Comparison of ENCODE assay signal across 8 cellular contexts in genomic region chr5:55694152-55694830, GRCh38. TPM values are rescaled to one million over a fixed set of nuclear protein-coding genes. Genes with fewer than 3 reads are reported as not detected.
A peak's percentile ranks its signal among the peaks of the same experiment; 100 is the strongest.
DNase-seq lines count a peak whose midpoint lies in the region; ATAC-seq and TF ChIP-seq lines count a peak whose summit lies in the region.

No MANE protein-coding gene starts in this region.

- DNase-seq in stimulated activated naive CD8-positive, alpha-beta T cell treated with anti-CD3 and anti-CD28 coated beads, Interleukin-15, amount 100 ng/mL, for 72 hours, result no peak
- DNase-seq in stimulated activated naive CD8-positive, alpha-beta T cell treated with anti-CD3 and anti-CD28 coated beads, Interleukin-15, Interleukin-2, amounts not matched to agents 100 U/mL and 50 U/mL, for 24 hours, result no peak
- DNase-seq in NCI-H748 treated with DMSO at 0.1 percent for 48 hours (lab: John Stamatoyannopoulos, UW) (peak; percentile 18), epithelial cell of proximal tubule (ENCODE audit: low read depth) (no peak), sigmoid colon (no peak), NCI-H187 treated with DMSO at 0.1 percent for 48 hours (lab: John Stamatoyannopoulos, UW) (no peak)

- TF ChIP-seq CTCF in epithelial cell of proximal tubule (conservative IDR thresholded peaks at IDR 0.05; ENCODE audit: low read depth, low read length), result peak; percentile 67
- TF ChIP-seq CTCF in sigmoid colon (IDR thresholded peaks at IDR 0.05), result peak in 3 of 4 experiments; percentile 33 to 47 (median 34)

- no peaks in the 10 kb centered on the region for H3K27me3 Mint-ChIP-seq in stimulated activated naive CD8-positive, alpha-beta T cell treated with anti-CD3 and anti-CD28 coated beads, Interleukin-15, amount 100 ng/mL, for 72 hours

- H3K9me3 Mint-ChIP-seq in stimulated activated naive CD8-positive, alpha-beta T cell treated with anti-CD3 and anti-CD28 coated beads, Interleukin-15, amount 100 ng/mL, for 72 hours, result no peaks in the 10 kb centered on the region

- intact Hi-C loops in sigmoid colon (cut with DNase I), result loop anchor here (5.0 kb wide), 2 partner anchors 92 to 367 kb away; no protein-coding TSS in a partner anchor

- H3K27ac ChIP-seq in sigmoid colon, result no peak overlapping the region

- H3K9me3 ChIP-seq in sigmoid colon, result no peaks in the 10 kb centered on the region

- TF ChIP-seq POLR2A in sigmoid colon (IDR thresholded peaks at IDR 0.05), result no peak

- no peak for TF ChIP-seq EP300 in sigmoid colon (IDR thresholded peaks at IDR 0.05)

- H3K4me1 ChIP-seq in sigmoid colon, result peaks cover 0 to 30% (median 23%) of the 10 kb centered on the region in 4 donors

- no peaks in the 10 kb centered on the region for H3K4me1 Mint-ChIP-seq in stimulated activated naive CD8-positive, alpha-beta T cell treated with anti-CD3 and anti-CD28 coated beads, Interleukin-15, amount 100 ng/mL, for 72 hours

- H3K27ac Mint-ChIP-seq in stimulated activated naive CD8-positive, alpha-beta T cell treated with anti-CD3 and anti-CD28 coated beads, Interleukin-15, amount 100 ng/mL, for 72 hours, result no peak overlapping the region

- no peak overlapping the region for H3K4me3 Mint-ChIP-seq in stimulated activated naive CD8-positive, alpha-beta T cell treated with anti-CD3 and anti-CD28 coated beads, Interleukin-15, amount 100 ng/mL, for 72 hours

- no peaks in the 10 kb centered on the region for H3K27me3 ChIP-seq in sigmoid colon

- peaks cover 0 to 10% (median 0%) of the 10 kb centered on the region in 4 donors for H3K36me3 ChIP-seq in sigmoid colon

- WGBS in sigmoid colon, 2 donors, result 64 to 76% methylated on average over 3 of the region's 3 CpGs

- ATAC-seq in stimulated activated naive CD8-positive, alpha-beta T cell treated with anti-CD3 and anti-CD28 coated beads, Interleukin-15, amount 100 ng/mL, for 72 hours, result peak; percentile 26
- no peak for ATAC-seq in stimulated activated naive CD8-positive, alpha-beta T cell treated with anti-CD3 and anti-CD28 coated beads, Interleukin-15, Interleukin-2, amounts not matched to agents 100 U/mL and 50 U/mL, for 24 hours
- ATAC-seq in GM21367 (IDR thresholded peaks at IDR 0.05; ENCODE audit: unreplicated experiment), result no peak
- ATAC-seq in HG02938 (IDR thresholded peaks at IDR 0.05; ENCODE audit: unreplicated experiment), result no peak

- H3K4me3 ChIP-seq in epithelial cell of proximal tubule (ENCODE audit: low read depth, low read length) (no peak overlapping the region), sigmoid colon (no peak overlapping the region)

RNA-seq across cellular contexts. Expression of gene SLC38A9, which starts 17.8 kb away (rescaled TPM):
- 15.0 and 17.6 TPM in 2 replicates for total RNA-seq in epithelial cell of proximal tubule
- 10 to 100 TPM; 12.5 to 56.5 (median 21.9) TPM for total RNA-seq in sigmoid colon
- 10 to 100 TPM in 1 of 3 donors, 1 to 10 TPM in 2; 2.4 to 10.2 (median 3.0) TPM for polyA plus RNA-seq in sigmoid colon

RNA-seq across cellular contexts. Expression of gene DDX4, which starts 43.6 kb away (rescaled TPM):
- not detected in 2 replicates for total RNA-seq in epithelial cell of proximal tubule
- total RNA-seq in sigmoid colon, result under 1 TPM in 1 of 4 donors, not detected in 3; 0.33 TPM
- polyA plus RNA-seq in sigmoid colon, result not detected
